In the genomic region with DNA sequence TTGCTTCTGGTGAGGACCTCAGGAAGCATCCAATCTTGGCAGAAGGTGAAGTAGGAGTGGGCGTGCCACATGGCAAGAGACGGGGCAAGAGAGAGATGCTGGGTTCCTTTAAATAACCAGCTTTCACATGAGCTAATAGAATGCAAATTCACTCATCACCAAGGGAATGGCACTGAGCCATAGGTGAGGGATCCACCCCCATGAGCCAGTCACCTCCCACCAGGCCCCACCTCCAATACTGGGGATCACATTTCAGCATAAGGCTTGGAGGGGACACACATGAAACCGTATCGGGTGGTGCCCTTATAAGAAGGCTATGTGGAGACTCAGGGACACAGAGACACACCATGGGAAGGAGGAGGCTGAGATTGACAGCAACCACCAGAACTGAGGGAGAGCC, we compare ENCODE assay signal across 18 cellular contexts.
"Had no signal": no experiment of that assay in that cellular context is flagged by ENCODE, and none has a peak within 500 bp of the region (broad histone marks: within the 10 kb centered on the region; RNA-seq: fewer than 3 reads in every experiment).

No MANE protein-coding gene starts in this region.

- H3K4me1 Mint-ChIP-seq: activated CD4-positive, alpha-beta memory T cell treated with anti-CD3 and anti-CD28 coated beads, Interleukin-2, amount 10 ng/mL, durations not matched to agents 7 days and 5 days; activated CD8-positive, alpha-beta memory T cell treated with anti-CD3 and anti-CD28 coated beads, Interleukin-2, amount 10 ng/mL, durations not matched to agents 7 days and 5 days; stimulated activated effector memory CD8-positive, alpha-beta T cell treated with anti-CD3 and anti-CD28 coated beads, Interleukin-12 subunit alpha, Interleukin-12 subunit beta, amount 100 ng/mL, for 72 hours had no signal

- H3K27me3 Mint-ChIP-seq: activated CD4-positive, alpha-beta memory T cell treated with anti-CD3 and anti-CD28 coated beads, Interleukin-2, amount 10 ng/mL, durations not matched to agents 7 days and 5 days; activated CD8-positive, alpha-beta memory T cell treated with anti-CD3 and anti-CD28 coated beads, Interleukin-2, amount 10 ng/mL, durations not matched to agents 7 days and 5 days; activated naive CD8-positive, alpha-beta T cell; dendritic cell treated with granulocyte-macrophage colony-stimulating factor and Interleukin-4, amounts not matched to agents 40 ng/mL and 50 ng/mL, for 4 days had no signal

- H3K9me3 ChIP-seq: pancreas, right lobe of liver had no signal

- H3K36me3 ChIP-seq: left ventricle myocardium inferior, pancreas, right lobe of liver, stomach had no signal

- H3K27ac Mint-ChIP-seq: activated CD4-positive, alpha-beta memory T cell treated with anti-CD3 and anti-CD28 coated beads, Interleukin-2, amount 10 ng/mL, durations not matched to agents 7 days and 5 days; activated CD8-positive, alpha-beta memory T cell treated with anti-CD3 and anti-CD28 coated beads, Interleukin-2, amount 10 ng/mL, durations not matched to agents 7 days and 5 days; activated naive CD8-positive, alpha-beta T cell; dendritic cell treated with granulocyte-macrophage colony-stimulating factor and Interleukin-4, amounts not matched to agents 40 ng/mL and 50 ng/mL, for 4 days; T-helper 2 cell treated with Interferon-gamma antibody and Interleukin-4, amounts not matched to agents 5 μg/mL and 100 μg/mL, for 36 hours had no signal

- H3K27me3 ChIP-seq: pancreas, right lobe of liver, stomach had no signal

- DNase-seq: activated CD4-positive, alpha-beta memory T cell treated with anti-CD3 and anti-CD28 coated beads, Interleukin-2, amount 10 ng/mL, durations not matched to agents 7 days and 5 days; activated CD4-positive, alpha-beta T cell treated with anti-CD3 and anti-CD28 coated beads for 48 hours; activated CD4-positive, CD25-positive, alpha-beta regulatory T cell; activated CD8-positive, alpha-beta memory T cell treated with anti-CD3 and anti-CD28 coated beads, Interleukin-2, amount 10 ng/mL, durations not matched to agents 7 days and 5 days; effector CD8-positive, alpha-beta T cell; hypothalamus; left ventricle myocardium inferior; mammary epithelial cell; pancreas; right lobe of liver; small intestine; stimulated activated CD4-positive, alpha-beta T cell treated with anti-CD3 and anti-CD28 coated beads, Interleukin-4, amount 100 ng/mL, for 24 hours; stomach; trophoblast cell had no signal

- H3K36me3 Mint-ChIP-seq: activated CD8-positive, alpha-beta memory T cell treated with anti-CD3 and anti-CD28 coated beads, Interleukin-2, amount 10 ng/mL, durations not matched to agents 7 days and 5 days; stimulated activated effector memory CD8-positive, alpha-beta T cell treated with anti-CD3 and anti-CD28 coated beads, Interleukin-12 subunit alpha, Interleukin-12 subunit beta, amount 100 ng/mL, for 72 hours had no signal

- H3K9me3 Mint-ChIP-seq: dendritic cell treated with granulocyte-macrophage colony-stimulating factor and Interleukin-4, amounts not matched to agents 40 ng/mL and 50 ng/mL, for 4 days; stimulated activated effector memory CD8-positive, alpha-beta T cell treated with anti-CD3 and anti-CD28 coated beads, Interleukin-12 subunit alpha, Interleukin-12 subunit beta, amount 100 ng/mL, for 72 hours had no signal

- H3K4me1 ChIP-seq: left ventricle myocardium inferior, pancreas, right lobe of liver, stomach had no signal

- H3K4me3 ChIP-seq: left ventricle myocardium inferior, pancreas, right lobe of liver, stomach had no signal

- H3K27ac ChIP-seq: left ventricle myocardium inferior, pancreas, right lobe of liver, stomach had no signal

- H3K4me3 Mint-ChIP-seq: activated CD4-positive, alpha-beta memory T cell treated with anti-CD3 and anti-CD28 coated beads, Interleukin-2, amount 10 ng/mL, durations not matched to agents 7 days and 5 days; activated CD8-positive, alpha-beta memory T cell treated with anti-CD3 and anti-CD28 coated beads, Interleukin-2, amount 10 ng/mL, durations not matched to agents 7 days and 5 days; activated naive CD8-positive, alpha-beta T cell; dendritic cell treated with granulocyte-macrophage colony-stimulating factor and Interleukin-4, amounts not matched to agents 40 ng/mL and 50 ng/mL, for 4 days; stimulated activated effector memory CD8-positive, alpha-beta T cell treated with anti-CD3 and anti-CD28 coated beads, Interleukin-12 subunit alpha, Interleukin-12 subunit beta, amount 100 ng/mL, for 72 hours; T-helper 2 cell treated with Interferon-gamma antibody and Interleukin-4, amounts not matched to agents 5 μg/mL and 100 μg/mL, for 36 hours had no signal
